ENCODE assay signal across 8 cellular contexts in the genomic region with DNA sequence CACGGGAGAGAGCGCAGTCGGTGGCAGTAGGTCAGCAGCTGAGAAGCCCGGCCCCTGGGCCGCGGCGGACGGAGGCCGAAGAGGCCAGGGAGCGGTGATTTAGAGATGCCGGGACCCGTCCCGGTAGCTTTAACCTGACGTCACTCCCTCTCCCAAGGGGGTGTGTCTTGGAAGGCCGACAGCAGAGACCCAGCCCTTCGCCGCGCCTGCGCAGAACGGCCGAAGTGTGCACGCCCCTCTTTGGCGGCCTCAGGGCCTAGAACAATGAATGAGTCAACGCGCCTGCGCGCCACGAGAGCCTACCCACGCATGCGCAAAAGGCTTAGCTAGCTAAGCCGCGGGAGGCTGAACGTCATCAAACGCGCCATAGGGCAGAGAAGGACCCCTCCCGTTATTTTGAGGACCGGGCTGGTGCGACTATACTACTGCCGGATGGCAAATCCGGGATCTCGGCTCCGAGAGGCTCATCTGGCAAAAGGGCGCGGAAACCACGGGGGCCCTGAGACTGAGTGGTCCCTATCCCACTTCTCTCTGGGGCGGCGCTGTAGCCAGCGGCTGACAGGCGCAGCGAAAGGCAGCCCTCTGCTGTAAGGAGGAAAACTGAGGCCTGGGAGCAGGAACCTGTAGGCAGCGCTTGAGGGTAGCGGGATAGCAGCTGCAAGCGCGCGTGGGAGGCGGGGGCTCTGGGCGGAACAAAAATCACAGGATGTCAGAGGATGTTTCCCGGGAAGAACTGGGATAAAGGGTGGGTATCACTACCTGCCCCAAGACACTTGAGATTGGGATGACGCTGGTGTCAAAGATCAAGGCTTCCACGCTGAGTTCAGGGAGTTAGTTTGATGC. TPM values are rescaled to one million over a fixed set of nuclear protein-coding genes. Genes with fewer than 3 reads are reported as not detected.
DNase-seq lines count a peak whose midpoint lies in the region; ATAC-seq and TF ChIP-seq lines count a peak whose summit lies in the region.

A gene with protein sequence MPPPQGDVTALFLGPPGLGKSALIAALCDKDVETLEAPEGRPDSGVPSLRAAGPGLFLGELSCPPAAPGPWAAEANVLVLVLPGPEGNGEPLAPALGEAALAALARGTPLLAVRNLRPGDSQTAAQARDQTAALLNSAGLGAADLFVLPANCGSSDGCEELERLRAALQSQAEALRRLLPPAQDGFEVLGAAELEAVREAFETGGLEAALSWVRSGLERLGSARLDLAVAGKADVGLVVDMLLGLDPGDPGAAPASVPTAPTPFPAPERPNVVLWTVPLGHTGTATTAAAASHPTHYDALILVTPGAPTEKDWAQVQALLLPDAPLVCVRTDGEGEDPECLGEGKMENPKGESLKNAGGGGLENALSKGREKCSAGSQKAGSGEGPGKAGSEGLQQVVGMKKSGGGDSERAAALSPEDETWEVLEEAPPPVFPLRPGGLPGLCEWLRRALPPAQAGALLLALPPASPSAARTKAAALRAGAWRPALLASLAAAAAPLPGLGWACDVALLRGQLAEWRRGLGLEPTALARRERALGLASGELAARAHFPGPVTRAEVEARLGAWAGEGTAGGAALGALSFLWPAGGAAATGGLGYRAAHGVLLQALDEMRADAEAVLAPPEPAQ (minus strand): TSS at position 136 of the 843 bp plus-strand sequence. CDS start 796 bp downstream, outside the sequence.
A gene with protein sequence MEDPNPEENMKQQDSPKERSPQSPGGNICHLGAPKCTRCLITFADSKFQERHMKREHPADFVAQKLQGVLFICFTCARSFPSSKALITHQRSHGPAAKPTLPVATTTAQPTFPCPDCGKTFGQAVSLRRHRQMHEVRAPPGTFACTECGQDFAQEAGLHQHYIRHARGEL (plus strand): TSS at position 597 of the 843 bp plus-strand sequence. CDS start 514 bp downstream, outside the sequence.

- H3K4me1 ChIP-seq in RWPE2 (ENCODE audit: insufficient read depth, poor library complexity, severe bottlenecking) = no peaks in the 10 kb centered on the region
- peaks cover 8% of the 10 kb centered on the region for H3K4me1 ChIP-seq in fibroblast of lung (ENCODE audit: control insufficient read depth, extremely low read depth, insufficient read depth, low read length)
- H3K4me1 ChIP-seq in naive thymus-derived CD4-positive, alpha-beta T cell (ENCODE audit: control insufficient read depth in 2 of 2, insufficient read depth in 2 of 2, low read length in 2 of 2) = peaks cover 16 to 28% of the 10 kb centered on the region in 2 donors

- intact Hi-C loops in activated T-helper 2 cell treated with anti-CD3 and anti-CD28 coated beads, Interferon-gamma antibody, Interleukin-2, Interleukin-4, amounts not matched to agents 10 μg/mL and 5 μg/mL and 100 μg/mL, durations not matched to agents 14 hours and 24 hours and 36 hours (cut with micrococcal nuclease) = loop anchor here (1.0 to 10.0 kb wide), 11 partner anchors 16 to 189 kb away; a partner anchor contains a TSS
- intact Hi-C loops in naive thymus-derived CD4-positive, alpha-beta T cell (cut with micrococcal nuclease) = loop anchor here (1.0 to 5.0 kb wide), 17 partner anchors 16 to 339 kb away; a partner anchor contains a TSS

- H3K4me2 ChIP-seq in fibroblast of lung (ENCODE audit: extremely low read depth, insufficient read depth, low read length) = peak within 1 kb of the TSS; percentile 99

- H3K27me3 ChIP-seq in RWPE2 (ENCODE audit: insufficient read depth, poor library complexity, severe bottlenecking) (no peaks in the 10 kb centered on the region), fibroblast of lung (ENCODE audit: control insufficient read depth, insufficient read depth, low read length) (no peaks in the 10 kb centered on the region)
- H3K27me3 ChIP-seq in naive thymus-derived CD4-positive, alpha-beta T cell (ENCODE audit: control insufficient read depth in 2 of 2, insufficient read depth in 2 of 2, low read length in 2 of 2) = no peaks in the 10 kb centered on the region

- peak within 1 kb of the TSS; percentile 13 for H2AFZ ChIP-seq in fibroblast of lung (ENCODE audit: low read length)

- POLR2A ChIA-PET in naive thymus-derived CD4-positive, alpha-beta T cell (lab: Charles Lee) = interaction anchor here (0.6 to 5.0 kb wide), 15 partner anchors 10 to 157 kb away, joined by 3 to 51 read pairs (median 5); a partner anchor contains a TSS

- peak; percentile 77 for ATAC-seq in RWPE2 (ENCODE audit: low read depth)
- ATAC-seq in naive thymus-derived CD4-positive, alpha-beta T cell = peak; percentile 88
- ATAC-seq in stimulated activated naive B cell treated with anti-CD40 and anti-IgM and Interleukin-4, amounts not matched to agents 10 μg/mL and 1 μg/mL and 100 μg/mL, for 72 hours (replicated peaks) = peak; percentile 83 to 88

- DNase-seq in EH (ENCODE audit: low read depth) (peak; percentile 99), H4 (ENCODE audit: low spot score) (peak; percentile 100), LoVo (ENCODE audit: low spot score) (peak; percentile 100), RWPE2 (ENCODE audit: low spot score) (peak; percentile 98), fibroblast of lung (ENCODE audit: low read depth in 2 of 2) (peak; percentile 96 to 99)
- peak; percentile 100 for DNase-seq in activated T-helper 2 cell treated with anti-CD3 and anti-CD28 coated beads, Interferon-gamma antibody, Interleukin-2, Interleukin-4, amounts not matched to agents 10 μg/mL and 5 μg/mL and 100 μg/mL, durations not matched to agents 14 hours and 24 hours and 36 hours (ENCODE audit: low spot score)
- peak; percentile 98 to 100 (median 99) for DNase-seq in naive thymus-derived CD4-positive, alpha-beta T cell
- peak; percentile 99 for DNase-seq in stimulated activated naive B cell treated with anti-CD40 and anti-IgM and Interleukin-4, amounts not matched to agents 10 μg/mL and 1 μg/mL and 100 μg/mL, for 72 hours

- H3K36me3 Mint-ChIP-seq in activated T-helper 2 cell treated with anti-CD3 and anti-CD28 coated beads, Interferon-gamma antibody, Interleukin-2, Interleukin-4, amounts not matched to agents 10 μg/mL and 5 μg/mL and 100 μg/mL, durations not matched to agents 14 hours and 24 hours and 36 hours (ENCODE audit: low read depth) = peaks cover 46% of the 10 kb centered on the region
- H3K36me3 Mint-ChIP-seq in naive thymus-derived CD4-positive, alpha-beta T cell = peaks cover 0 to 14% (median 4%) of the 10 kb centered on the region in 5 donors
- H3K36me3 Mint-ChIP-seq in stimulated activated naive B cell treated with anti-CD40 and anti-IgM and Interleukin-4, amounts not matched to agents 10 μg/mL and 1 μg/mL and 100 μg/mL, for 72 hours = peaks cover 24 to 44% of the 10 kb centered on the region in 2 donors

- peaks cover 27% of the 10 kb centered on the region for H3K4me1 Mint-ChIP-seq in activated T-helper 2 cell treated with anti-CD3 and anti-CD28 coated beads, Interferon-gamma antibody, Interleukin-2, Interleukin-4, amounts not matched to agents 10 μg/mL and 5 μg/mL and 100 μg/mL, durations not matched to agents 14 hours and 24 hours and 36 hours (ENCODE audit: low read depth)
- H3K4me1 Mint-ChIP-seq in naive thymus-derived CD4-positive, alpha-beta T cell = peaks cover 27 to 47% (median 37%) of the 10 kb centered on the region in 7 donors
- peaks cover 26 to 52% of the 10 kb centered on the region in 2 donors for H3K4me1 Mint-ChIP-seq in stimulated activated naive B cell treated with anti-CD40 and anti-IgM and Interleukin-4, amounts not matched to agents 10 μg/mL and 1 μg/mL and 100 μg/mL, for 72 hours

- H3K9ac ChIP-seq in fibroblast of lung (ENCODE audit: insufficient read depth, low read length) = peak within 1 kb of the TSS; percentile 98

- H3K4me3 ChIP-seq in RWPE2 (ENCODE audit: severe bottlenecking) (peak within 1 kb of the TSS; percentile 59), fibroblast of lung (replicated peaks in 1 of 4; ENCODE audit: control extremely low read depth in 1 of 4, insufficient read depth in 1 of 4, low read depth in 3 of 4, low read length in 4 of 4) (peak within 1 kb of the TSS; percentile 77 to 100 (median 90))
- H3K4me3 ChIP-seq in naive thymus-derived CD4-positive, alpha-beta T cell (ENCODE audit: low read length) = peak within 1 kb of the TSS; percentile 81

- H3K4me3 Mint-ChIP-seq in activated T-helper 2 cell treated with anti-CD3 and anti-CD28 coated beads, Interferon-gamma antibody, Interleukin-2, Interleukin-4, amounts not matched to agents 10 μg/mL and 5 μg/mL and 100 μg/mL, durations not matched to agents 14 hours and 24 hours and 36 hours (ENCODE audit: low read depth) = peak within 1 kb of the TSS; percentile 91
- H3K4me3 Mint-ChIP-seq in naive thymus-derived CD4-positive, alpha-beta T cell = peak within 1 kb of the TSS; percentile 84 to 98 (median 95)
- H3K4me3 Mint-ChIP-seq in stimulated activated naive B cell treated with anti-CD40 and anti-IgM and Interleukin-4, amounts not matched to agents 10 μg/mL and 1 μg/mL and 100 μg/mL, for 72 hours = peak within 1 kb of the TSS; percentile 99

- peak within 1 kb of the TSS; percentile 91 for H3K27ac Mint-ChIP-seq in activated T-helper 2 cell treated with anti-CD3 and anti-CD28 coated beads, Interferon-gamma antibody, Interleukin-2, Interleukin-4, amounts not matched to agents 10 μg/mL and 5 μg/mL and 100 μg/mL, durations not matched to agents 14 hours and 24 hours and 36 hours
- peak within 1 kb of the TSS; percentile 98 to 100 (median 100) for H3K27ac Mint-ChIP-seq in naive thymus-derived CD4-positive, alpha-beta T cell
- peak within 1 kb of the TSS; percentile 100 for H3K27ac Mint-ChIP-seq in stimulated activated naive B cell treated with anti-CD40 and anti-IgM and Interleukin-4, amounts not matched to agents 10 μg/mL and 1 μg/mL and 100 μg/mL, for 72 hours

- no peaks in the 10 kb centered on the region for H3K9me3 ChIP-seq in RWPE2 (ENCODE audit: severe bottlenecking)
- no peaks in the 10 kb centered on the region for H3K9me3 ChIP-seq in fibroblast of lung (ENCODE audit: control insufficient read depth, insufficient read depth, low read depth, low read length)
- no peaks in the 10 kb centered on the region for H3K9me3 ChIP-seq in naive thymus-derived CD4-positive, alpha-beta T cell (ENCODE audit: control insufficient read depth in 2 of 3, low read length in 3 of 3)

- H3K79me2 ChIP-seq in fibroblast of lung (ENCODE audit: control insufficient read depth, insufficient read depth, low read length) = peaks cover 42% of the 10 kb centered on the region

- H3K9me3 Mint-ChIP-seq in activated T-helper 2 cell treated with anti-CD3 and anti-CD28 coated beads, Interferon-gamma antibody, Interleukin-2, Interleukin-4, amounts not matched to agents 10 μg/mL and 5 μg/mL and 100 μg/mL, durations not matched to agents 14 hours and 24 hours and 36 hours = no peaks in the 10 kb centered on the region
- peaks cover 0 to 5% (median 0%) of the 10 kb centered on the region in 11 donors for H3K9me3 Mint-ChIP-seq in naive thymus-derived CD4-positive, alpha-beta T cell
- no peaks in the 10 kb centered on the region for H3K9me3 Mint-ChIP-seq in stimulated activated naive B cell treated with anti-CD40 and anti-IgM and Interleukin-4, amounts not matched to agents 10 μg/mL and 1 μg/mL and 100 μg/mL, for 72 hours

- no peaks in the 10 kb centered on the region for H4K20me1 ChIP-seq in fibroblast of lung (ENCODE audit: control insufficient read depth, extremely low read depth, insufficient read depth, low read length)

- CTCF ChIA-PET in naive thymus-derived CD4-positive, alpha-beta T cell (lab: Charles Lee) = interaction anchor here (0.6 to 5.5 kb wide), 9 partner anchors 12 to 214 kb away, joined by 3 to 122 read pairs (median 5); a partner anchor contains a TSS

- H3K27me3 Mint-ChIP-seq in activated T-helper 2 cell treated with anti-CD3 and anti-CD28 coated beads, Interferon-gamma antibody, Interleukin-2, Interleukin-4, amounts not matched to agents 10 μg/mL and 5 μg/mL and 100 μg/mL, durations not matched to agents 14 hours and 24 hours and 36 hours (ENCODE audit: low read depth) = no peaks in the 10 kb centered on the region
- H3K27me3 Mint-ChIP-seq in naive thymus-derived CD4-positive, alpha-beta T cell = peaks cover 0 to 4% (median 0%) of the 10 kb centered on the region in 5 donors
- no peaks in the 10 kb centered on the region for H3K27me3 Mint-ChIP-seq in stimulated activated naive B cell treated with anti-CD40 and anti-IgM and Interleukin-4, amounts not matched to agents 10 μg/mL and 1 μg/mL and 100 μg/mL, for 72 hours

- H3K36me3 ChIP-seq in RWPE2 (ENCODE audit: low read depth) = peaks cover 22% of the 10 kb centered on the region
- H3K36me3 ChIP-seq in fibroblast of lung (ENCODE audit: control insufficient read depth, insufficient read depth, low read length) = peaks cover 25% of the 10 kb centered on the region
- H3K36me3 ChIP-seq in naive thymus-derived CD4-positive, alpha-beta T cell (ENCODE audit: control insufficient read depth in 2 of 3, insufficient read depth in 3 of 3, low read length in 3 of 3) = peaks cover 4 to 47% (median 6%) of the 10 kb centered on the region in 3 experiments

- H3K27ac ChIP-seq in RWPE2 (ENCODE audit: poor library complexity, severe bottlenecking) (peak within 1 kb of the TSS; percentile 56), fibroblast of lung (ENCODE audit: insufficient read depth, low read length) (peak within 1 kb of the TSS; percentile 97)
- H3K27ac ChIP-seq in naive thymus-derived CD4-positive, alpha-beta T cell (ENCODE audit: low read depth, low read length) = peak within 1 kb of the TSS; percentile 95

- TF ChIP-seq CTCF in RWPE2 (IDR thresholded peaks at IDR 0.05; ENCODE audit: poor library complexity, severe bottlenecking) (no peak), fibroblast of lung (conservative IDR thresholded peaks at IDR 0.05 in 1 of 2, IDR thresholded peaks at IDR 0.05 in 1 of 2; ENCODE audit: low read depth in 1 of 2, low read length in 2 of 2) (no peak)

RNA-seq across cellular contexts. Expression of the first gene that starts in this region (rescaled TPM):
- total RNA-seq in H4 (2014; rRNA removed; shearing (Covaris generic)) = 20.6 and 22.4 TPM in 2 replicates
- 27.8 and 32.7 TPM in 2 replicates for total RNA-seq in activated T-helper 2 cell treated with anti-CD3 and anti-CD28 coated beads, Interferon-gamma antibody, Interleukin-2, Interleukin-4, amounts not matched to agents 10 μg/mL and 5 μg/mL and 100 μg/mL, durations not matched to agents 14 hours and 24 hours and 36 hours
- total RNA-seq in fibroblast of lung = 11.6 and 12.2 TPM in 2 replicates
- 11.7 TPM in 2 replicates for polyA plus RNA-seq in fibroblast of lung
- polyA plus RNA-seq in fibroblast of lung (2012) = 4.1 and 4.2 TPM in 2 replicates
- 17.7 and 28.5 TPM in 2 replicates for polyA minus RNA-seq in fibroblast of lung (ENCODE audit: low replicate concordance)
- 10 to 100 TPM; 13.5 to 43.8 (median 18.9) TPM for total RNA-seq in naive thymus-derived CD4-positive, alpha-beta T cell
- 1 to 10 TPM in 1 of 2 donors, under 1 TPM in 1; 0.32 to 1.1 TPM for polyA plus RNA-seq in naive thymus-derived CD4-positive, alpha-beta T cell

RNA-seq across cellular contexts. Expression of the second gene that starts in this region (rescaled TPM):
- total RNA-seq in H4 (2014; rRNA removed; shearing (Covaris generic)) = 12.5 and 17.7 TPM in 2 replicates
- total RNA-seq in activated T-helper 2 cell treated with anti-CD3 and anti-CD28 coated beads, Interferon-gamma antibody, Interleukin-2, Interleukin-4, amounts not matched to agents 10 μg/mL and 5 μg/mL and 100 μg/mL, durations not matched to agents 14 hours and 24 hours and 36 hours = 14.5 and 14.8 TPM in 2 replicates
- 8.7 and 9.7 TPM in 2 replicates for total RNA-seq in fibroblast of lung
- 7.0 and 10.3 TPM in 2 replicates for polyA plus RNA-seq in fibroblast of lung
- 10.1 and 15.5 TPM in 2 replicates for polyA plus RNA-seq in fibroblast of lung (2012)
- 5.0 and 13.5 TPM in 2 replicates for polyA minus RNA-seq in fibroblast of lung (ENCODE audit: low replicate concordance)
- total RNA-seq in naive thymus-derived CD4-positive, alpha-beta T cell = 10 to 100 TPM in 4 of 5 experiments, 1 to 10 TPM in 1; 9.4 to 20.6 (median 19.5) TPM
- 10 to 100 TPM in 1 of 2 donors, 1 to 10 TPM in 1; 8.6 to 15.7 TPM for polyA plus RNA-seq in naive thymus-derived CD4-positive, alpha-beta T cell

Comparison
In these comparisons a context has a peak if more than half of its experiments do, and no peak if none do; other contexts are left out.
1. Peak in every context shown above with its lines: DNase-seq, ATAC-seq, H3K4me3 ChIP-seq and H3K27ac ChIP-seq.